Comparison of ENCODE assay signal across 16 cellular contexts in the genomic region with DNA sequence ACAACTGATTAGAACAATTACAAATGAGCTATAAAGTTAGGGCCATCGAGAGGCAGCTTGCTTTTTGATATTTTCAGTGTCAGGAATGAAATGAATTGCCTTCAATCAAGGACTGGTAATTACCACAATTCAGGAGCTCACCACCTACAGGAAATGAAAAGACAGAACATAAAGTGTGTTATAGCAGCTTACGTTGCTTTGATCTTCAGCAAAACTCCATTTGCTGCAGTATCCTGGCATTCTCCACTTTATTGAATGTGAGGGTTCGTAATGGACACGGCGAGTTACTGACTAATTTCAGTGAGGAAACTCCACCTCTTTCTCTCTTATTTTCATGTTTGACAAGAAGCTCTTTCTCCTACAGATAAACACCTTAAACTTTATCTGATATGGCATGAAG.
DNase-seq lines count a peak whose midpoint lies in the region; ATAC-seq and TF ChIP-seq lines count a peak whose summit lies in the region.
"Had no signal": no experiment of that assay in that cellular context is flagged by ENCODE, and none has a peak within 500 bp of the region (broad histone marks: within the 10 kb centered on the region; RNA-seq: fewer than 3 reads in every experiment).

No MANE protein-coding gene starts in this region.

- peaks cover 4% of the 10 kb centered on the region; the same call in 1 of the 2 replicates for H3K4me1 ChIP-seq in HUES6 (ENCODE audit: control insufficient read depth, insufficient read depth, low read length)
- peaks cover 0 to 7% of the 10 kb centered on the region in 2 donors for H3K4me1 ChIP-seq in naive thymus-derived CD4-positive, alpha-beta T cell (ENCODE audit: control insufficient read depth in 2 of 2, insufficient read depth in 2 of 2, low read length in 2 of 2)

- POLR2A ChIA-PET in naive thymus-derived CD4-positive, alpha-beta T cell (lab: Charles Lee) = interaction anchor here (0.7 kb wide), 1 partner anchor 341 kb away, joined by 3 read pairs; no protein-coding TSS in a partner anchor

- no peaks in the 10 kb centered on the region for H3K27me3 ChIP-seq in HUES6 (ENCODE audit: control insufficient read depth, insufficient read depth, low read length)
- no peaks in the 10 kb centered on the region for H3K27me3 ChIP-seq in naive thymus-derived CD4-positive, alpha-beta T cell (ENCODE audit: control insufficient read depth in 2 of 2, insufficient read depth in 2 of 2, low read length in 2 of 2)

- intact Hi-C loops in activated CD4-positive, alpha-beta T cell treated with anti-CD3 and anti-CD28 coated beads, Interleukin-2, amount 10 ng/mL, durations not matched to agents 24 days and 14 days (cut with micrococcal nuclease) = no loop called here
- intact Hi-C loops in naive thymus-derived CD4-positive, alpha-beta T cell (cut with micrococcal nuclease) = loop anchor here in 1 of 2 donors (5.0 kb wide), 1 partner anchor 522 kb away; a partner anchor contains a TSS

- H3K4me3 ChIP-seq in HUES6 (ENCODE audit: low read depth, low read length) = no peak overlapping the region
- H3K4me3 ChIP-seq in naive thymus-derived CD4-positive, alpha-beta T cell (ENCODE audit: low read length) = no peak overlapping the region
- H3K4me3 ChIP-seq: SK-N-MC had no signal

- TF ChIP-seq CTCF in VCaP (conservative IDR thresholded peaks at IDR 0.05) = no peak

- H3K4me1 Mint-ChIP-seq in activated CD4-positive, alpha-beta T cell treated with anti-CD3 and anti-CD28 coated beads, Interleukin-2, amount 10 ng/mL, durations not matched to agents 24 days and 14 days = peaks cover 6% of the 10 kb centered on the region
- H3K4me1 Mint-ChIP-seq in naive thymus-derived CD4-positive, alpha-beta T cell = peaks cover 0 to 42% (median 30%) of the 10 kb centered on the region in 7 donors

- ATAC-seq in naive thymus-derived CD4-positive, alpha-beta T cell = peak; percentile 60
- ATAC-seq in HG02610 (IDR thresholded peaks at IDR 0.05; ENCODE audit: unreplicated experiment) = no peak
- no peak for ATAC-seq in HG03097 (IDR thresholded peaks at IDR 0.05; ENCODE audit: low FRiP score, unreplicated experiment)
- ATAC-seq: left colon, right cardiac atrium had no signal

- H3K36me3 Mint-ChIP-seq in activated CD4-positive, alpha-beta T cell treated with anti-CD3 and anti-CD28 coated beads, Interleukin-2, amount 10 ng/mL, durations not matched to agents 24 days and 14 days (ENCODE audit: low read depth) = no peaks in the 10 kb centered on the region
- peaks cover 0 to 4% (median 0%) of the 10 kb centered on the region in 5 donors for H3K36me3 Mint-ChIP-seq in naive thymus-derived CD4-positive, alpha-beta T cell

- no peaks in the 10 kb centered on the region for H3K27me3 Mint-ChIP-seq in activated CD4-positive, alpha-beta T cell treated with anti-CD3 and anti-CD28 coated beads, Interleukin-2, amount 10 ng/mL, durations not matched to agents 24 days and 14 days
- peaks cover 0 to 1% (median 0%) of the 10 kb centered on the region in 5 donors for H3K27me3 Mint-ChIP-seq in naive thymus-derived CD4-positive, alpha-beta T cell
- H3K27me3 Mint-ChIP-seq: activated CD4-positive, alpha-beta memory T cell treated with anti-CD3 and anti-CD28 coated beads, Interleukin-2, amount 10 ng/mL, durations not matched to agents 7 days and 5 days had no signal

- no peak overlapping the region for H3K27ac Mint-ChIP-seq in activated CD4-positive, alpha-beta T cell treated with anti-CD3 and anti-CD28 coated beads, Interleukin-2, amount 10 ng/mL, durations not matched to agents 24 days and 14 days
- peak overlapping the region in 4 of 9 donors; percentile 34 to 49 (median 42) for H3K27ac Mint-ChIP-seq in naive thymus-derived CD4-positive, alpha-beta T cell
- H3K27ac Mint-ChIP-seq: activated CD4-positive, alpha-beta memory T cell treated with anti-CD3 and anti-CD28 coated beads, Interleukin-2, amount 10 ng/mL, durations not matched to agents 7 days and 5 days had no signal

- no peak overlapping the region for H3K9ac ChIP-seq in HUES6 (ENCODE audit: low read length)

- peaks cover 10% of the 10 kb centered on the region for H3K9me3 ChIP-seq in HUES6 (ENCODE audit: control insufficient read depth, insufficient read depth, low read depth, low read length)
- H3K9me3 ChIP-seq in naive thymus-derived CD4-positive, alpha-beta T cell (ENCODE audit: control insufficient read depth in 2 of 3, low read length in 3 of 3) = no peaks in the 10 kb centered on the region

- CTCF ChIA-PET in naive thymus-derived CD4-positive, alpha-beta T cell (lab: Charles Lee) = interaction anchor here (0.6 kb wide), 1 partner anchor 254 kb away, joined by 4 read pairs; no protein-coding TSS in a partner anchor

- no peaks in the 10 kb centered on the region for H3K9me3 Mint-ChIP-seq in activated CD4-positive, alpha-beta T cell treated with anti-CD3 and anti-CD28 coated beads, Interleukin-2, amount 10 ng/mL, durations not matched to agents 24 days and 14 days
- peaks cover 0 to 4% (median 0%) of the 10 kb centered on the region in 11 donors for H3K9me3 Mint-ChIP-seq in naive thymus-derived CD4-positive, alpha-beta T cell
- H3K9me3 Mint-ChIP-seq: activated CD4-positive, alpha-beta memory T cell treated with anti-CD3 and anti-CD28 coated beads, Interleukin-2, amount 10 ng/mL, durations not matched to agents 7 days and 5 days had no signal

- H3K36me3 ChIP-seq in HUES6 (ENCODE audit: control insufficient read depth, insufficient read depth, low read length) = no peaks in the 10 kb centered on the region
- H3K36me3 ChIP-seq in naive thymus-derived CD4-positive, alpha-beta T cell (ENCODE audit: control insufficient read depth in 2 of 3, insufficient read depth in 3 of 3, low read length in 3 of 3) = no peaks in the 10 kb centered on the region

- peak overlapping the region; percentile 21 for H3K4me3 Mint-ChIP-seq in activated CD4-positive, alpha-beta T cell treated with anti-CD3 and anti-CD28 coated beads, Interleukin-2, amount 10 ng/mL, durations not matched to agents 24 days and 14 days
- H3K4me3 Mint-ChIP-seq in naive thymus-derived CD4-positive, alpha-beta T cell = peak overlapping the region in 8 of 10 donors; percentile 10 to 89 (median 69)
- H3K4me3 Mint-ChIP-seq: activated CD4-positive, alpha-beta memory T cell treated with anti-CD3 and anti-CD28 coated beads, Interleukin-2, amount 10 ng/mL, durations not matched to agents 7 days and 5 days had no signal

- DNase-seq in activated CD4-positive, alpha-beta T cell treated with anti-CD3 and anti-CD28 coated beads, Interleukin-2, amount 10 ng/mL, durations not matched to agents 24 days and 14 days = peak; percentile 58
- no peak for DNase-seq in activated CD4-positive, alpha-beta T cell treated with anti-CD3 and anti-CD28 coated beads, Interleukin-2, amount 50 U/mL, for 1 hour
- DNase-seq in naive thymus-derived CD4-positive, alpha-beta T cell = peak in 7 of 9 donors; percentile 9 to 59 (median 37)
- DNase-seq in DMS53 (lab: John Stamatoyannopoulos, UW) = no peak
- DNase-seq: activated CD4-positive, alpha-beta memory T cell treated with anti-CD3 and anti-CD28 coated beads, Interleukin-2, amount 10 ng/mL, durations not matched to agents 7 days and 5 days; aorta; foreskin fibroblast; left colon; NCI-H2029 treated with DMSO at 0.1 percent for 48 hours; NCI-H510A treated with DMSO at 0.1 percent for 48 hours; right cardiac atrium had no signal

- H3K27ac ChIP-seq in HUES6 (ENCODE audit: low read depth, low read length) (0 out of 2 replicates have a peak overlapping the region, but pooled peaks have one; percentile 57), VCaP (peak overlapping the region; percentile 46)
- H3K27ac ChIP-seq in naive thymus-derived CD4-positive, alpha-beta T cell (ENCODE audit: low read depth, low read length) = no peak overlapping the region
- H3K27ac ChIP-seq: SK-N-MC had no signal

Comparison
In these comparisons a context has a peak if more than half of its experiments do, and no peak if none do; other contexts are left out.
1. DNase-seq: peak in activated CD4-positive, alpha-beta T cell treated with anti-CD3 and anti-CD28 coated beads, Interleukin-2, amount 10 ng/mL, durations not matched to agents 24 days and 14 days (single experiment) and naive thymus-derived CD4-positive, alpha-beta T cell (7 of 9); none in activated CD4-positive, alpha-beta T cell treated with anti-CD3 and anti-CD28 coated beads, Interleukin-2, amount 50 U/mL, for 1 hour (single experiment) and DMS53 (single experiment).